24 cellular contexts compared by ENCODE assay signal in genomic region chr3:47910233-47910632, GRCh38.
DNase-seq lines count a peak whose midpoint lies in the region; ATAC-seq and TF ChIP-seq lines count a peak whose summit lies in the region.
"Had no signal": no experiment of that assay in that cellular context is flagged by ENCODE, and none has a peak within 500 bp of the region (broad histone marks: within the 10 kb centered on the region; RNA-seq: fewer than 3 reads in every experiment).

No MANE protein-coding gene starts in this region.

- H3K36me3 ChIP-seq in GM23248 (ENCODE audit: low read depth) (peaks cover 46% of the 10 kb centered on the region), psoas muscle (ENCODE audit: insufficient read depth in 1 of 2, low read depth in 1 of 2) (peaks cover 12 to 98% of the 10 kb centered on the region in 2 donors)

- 91 to 95% methylated on average over 1 of the region's 1 CpG for WGBS in GM23248 (ENCODE audit: low coverage in 1 of 2, low lambda C conversion rate in 2 of 2, missing lambda C conversion rate in 2 of 2), 2 experiments
- WGBS in psoas muscle, 3 donors, result 83 to 96% (median 88%) methylated on average over 1 of the region's 1 CpG

- no peaks in the 10 kb centered on the region for H3K27me3 Mint-ChIP-seq in chondrocyte (ENCODE audit: low read depth)
- H3K27me3 Mint-ChIP-seq: activated CD4-positive, alpha-beta T cell treated with anti-CD3 and anti-CD28 coated beads for 36 hours; activated CD8-positive, alpha-beta T cell treated with anti-CD3 and anti-CD28 coated beads for 36 hours; IgD-negative memory B cell; naive thymus-derived CD4-positive, alpha-beta T cell had no signal

- peaks cover 42% of the 10 kb centered on the region for H3K36me3 Mint-ChIP-seq in chondrocyte (ENCODE audit: low read depth)

- peak overlapping the region; percentile 61 for H3K4me2 ChIP-seq in GM23248 (ENCODE audit: unreplicated experiment)
- H3K4me2 ChIP-seq: BLaER1 had no signal

- no peak overlapping the region for H3K9ac ChIP-seq in GM23248
- H3K9ac ChIP-seq: BLaER1 had no signal

- DNase-seq in GM23248, result no peak
- DNase-seq in NCI-H524 treated with DMSO at 0.1 percent for 48 hours (lab: John Stamatoyannopoulos, UW), result peak; percentile 72
- DNase-seq in chondrocyte (ENCODE audit: low spot score), result no peak
- DNase-seq in psoas muscle, result no peak
- no peak for DNase-seq in NCI-H1048 (lab: John Stamatoyannopoulos, UW)
- DNase-seq in ecto neural progenitor cell (ENCODE audit: low spot score), result no peak
- DNase-seq: activated CD4-positive, alpha-beta T cell treated with anti-CD3 and anti-CD28 coated beads for 36 hours; activated CD8-positive, alpha-beta memory T cell treated with anti-CD3 and anti-CD28 coated beads, Interleukin-2, amount 50 U/mL, for 48 hours; activated CD8-positive, alpha-beta T cell treated with anti-CD3 and anti-CD28 coated beads for 36 hours; activated naive CD4-positive, alpha-beta T cell treated with anti-CD3 and anti-CD28 coated beads for 36 hours; effector memory CD4-positive, alpha-beta T cell; kidney; naive thymus-derived CD4-positive, alpha-beta T cell; NCI-H1092 treated with DMSO at 0.1 percent for 48 hours; NCI-H1694 treated with DMSO at 0.1 percent for 48 hours; NCI-H526; stimulated activated naive CD4-positive, alpha-beta T cell treated with Interleukin-2 at 50 U/mL for 16 hours; upper lobe of left lung had no signal

- H3K79me2 ChIP-seq in GM23248 (ENCODE audit: insufficient read depth), result peaks cover 69% of the 10 kb centered on the region

- H3K9me3 Mint-ChIP-seq in chondrocyte (ENCODE audit: low read depth), result no peaks in the 10 kb centered on the region
- H3K9me3 Mint-ChIP-seq: activated CD8-positive, alpha-beta T cell treated with anti-CD3 and anti-CD28 coated beads for 36 hours; activated naive CD4-positive, alpha-beta T cell treated with anti-CD3 and anti-CD28 coated beads for 36 hours; activated T-helper 1 cell treated with anti-CD3 and anti-CD28 coated beads, Interleukin-12 subunit alpha, Interleukin-12 subunit beta, Interleukin-2, Interleukin-4 antibody, amounts not matched to agents 30 ng/mL and 10 ng/mL and 1 ng/mL, durations not matched to agents 14 hours and 24 hours and 36 hours; IgD-negative memory B cell; naive thymus-derived CD4-positive, alpha-beta T cell; T-helper 2 cell treated with Interferon-gamma antibody and Interleukin-4, amounts not matched to agents 5 μg/mL and 100 μg/mL, for 36 hours had no signal

- peak overlapping the region; percentile 71 for H3K27ac ChIP-seq in GM23248
- peak overlapping the region; percentile 80 for H3K27ac ChIP-seq in psoas muscle
- H3K27ac ChIP-seq: BLaER1, suprapubic skin, upper lobe of left lung had no signal

- H3F3A ChIP-seq in GM23248 (ENCODE audit: insufficient read depth), result peaks cover 55% of the 10 kb centered on the region

- no peak overlapping the region for H3K4me3 Mint-ChIP-seq in chondrocyte (ENCODE audit: unreplicated experiment)
- H3K4me3 Mint-ChIP-seq: activated CD4-positive, alpha-beta T cell treated with anti-CD3 and anti-CD28 coated beads for 36 hours; activated CD8-positive, alpha-beta T cell treated with anti-CD3 and anti-CD28 coated beads for 36 hours; activated naive CD4-positive, alpha-beta T cell treated with anti-CD3 and anti-CD28 coated beads for 36 hours; activated T-helper 1 cell treated with anti-CD3 and anti-CD28 coated beads, Interleukin-12 subunit alpha, Interleukin-12 subunit beta, Interleukin-2, Interleukin-4 antibody, amounts not matched to agents 30 ng/mL and 10 ng/mL and 1 ng/mL, durations not matched to agents 14 hours and 24 hours and 36 hours; IgD-negative memory B cell; naive thymus-derived CD4-positive, alpha-beta T cell; T-helper 2 cell treated with Interferon-gamma antibody and Interleukin-4, amounts not matched to agents 5 μg/mL and 100 μg/mL, for 36 hours had no signal

- intact Hi-C loops in psoas muscle (cut with DNase I), result loop anchor here in 1 of 2 donors (5.0 kb wide), 1 partner anchor 448 kb away; no protein-coding TSS in a partner anchor

- peak overlapping the region; percentile 81 for H3K27ac Mint-ChIP-seq in chondrocyte (ENCODE audit: unreplicated experiment)
- H3K27ac Mint-ChIP-seq: activated CD4-positive, alpha-beta T cell treated with anti-CD3 and anti-CD28 coated beads for 36 hours; activated CD8-positive, alpha-beta T cell treated with anti-CD3 and anti-CD28 coated beads for 36 hours; activated naive CD4-positive, alpha-beta T cell treated with anti-CD3 and anti-CD28 coated beads for 36 hours; IgD-negative memory B cell; naive thymus-derived CD4-positive, alpha-beta T cell; T-helper 2 cell treated with Interferon-gamma antibody and Interleukin-4, amounts not matched to agents 5 μg/mL and 100 μg/mL, for 36 hours had no signal

- H3K4me1 Mint-ChIP-seq in chondrocyte (ENCODE audit: low read depth), result peaks cover 20% of the 10 kb centered on the region

- TF ChIP-seq CTCF in chondrocyte (IDR thresholded peaks at IDR 0.05) (no peak), psoas muscle (IDR thresholded peaks at IDR 0.05) (no peak)

- H3K9me3 ChIP-seq in GM23248 (ENCODE audit: low read depth) (no peaks in the 10 kb centered on the region), psoas muscle (no peaks in the 10 kb centered on the region)
- H3K9me3 ChIP-seq: BLaER1, suprapubic skin, upper lobe of left lung had no signal

- H2AFZ ChIP-seq in GM23248, result no peak overlapping the region

- in situ Hi-C loops in GM23248 (cut with MboI), result no loop called here

- ATAC-seq in psoas muscle (peak in 1 of 4 donors; percentile 20), HG02763 (IDR thresholded peaks at IDR 0.05; ENCODE audit: unreplicated experiment) (no peak)
- ATAC-seq: activated CD8-positive, alpha-beta T cell treated with anti-CD3 and anti-CD28 coated beads for 36 hours; naive thymus-derived CD4-positive, alpha-beta T cell had no signal

- H3K27me3 ChIP-seq in GM23248 (replicated peaks; ENCODE audit: insufficient read depth), result no peaks in the 10 kb centered on the region
- H3K27me3 ChIP-seq in psoas muscle (ENCODE audit: insufficient read depth in 3 of 3, low read length in 2 of 3), result no peaks in the 10 kb centered on the region
- H3K27me3 ChIP-seq: BLaER1, suprapubic skin, upper lobe of left lung had no signal

- no peaks in the 10 kb centered on the region for H3K9me2 ChIP-seq in GM23248 (ENCODE audit: insufficient read depth)

- peaks cover 24% of the 10 kb centered on the region for H3K4me1 ChIP-seq in GM23248 (ENCODE audit: insufficient read depth)
- peaks cover 23% of the 10 kb centered on the region for H3K4me1 ChIP-seq in psoas muscle
- H3K4me1 ChIP-seq: BLaER1, suprapubic skin, upper lobe of left lung had no signal

- H3K4me3 ChIP-seq in GM23248 (no peak overlapping the region), psoas muscle (no peak overlapping the region)
- H3K4me3 ChIP-seq: BLaER1, suprapubic skin, upper lobe of left lung had no signal

- peaks cover 9% of the 10 kb centered on the region; the same call in 1 of the 2 replicates for H4K20me1 ChIP-seq in GM23248 (ENCODE audit: insufficient read depth)
- H4K20me1 ChIP-seq: BLaER1 had no signal
